ENCODE assay signal across 25 cellular contexts in the genomic region with DNA sequence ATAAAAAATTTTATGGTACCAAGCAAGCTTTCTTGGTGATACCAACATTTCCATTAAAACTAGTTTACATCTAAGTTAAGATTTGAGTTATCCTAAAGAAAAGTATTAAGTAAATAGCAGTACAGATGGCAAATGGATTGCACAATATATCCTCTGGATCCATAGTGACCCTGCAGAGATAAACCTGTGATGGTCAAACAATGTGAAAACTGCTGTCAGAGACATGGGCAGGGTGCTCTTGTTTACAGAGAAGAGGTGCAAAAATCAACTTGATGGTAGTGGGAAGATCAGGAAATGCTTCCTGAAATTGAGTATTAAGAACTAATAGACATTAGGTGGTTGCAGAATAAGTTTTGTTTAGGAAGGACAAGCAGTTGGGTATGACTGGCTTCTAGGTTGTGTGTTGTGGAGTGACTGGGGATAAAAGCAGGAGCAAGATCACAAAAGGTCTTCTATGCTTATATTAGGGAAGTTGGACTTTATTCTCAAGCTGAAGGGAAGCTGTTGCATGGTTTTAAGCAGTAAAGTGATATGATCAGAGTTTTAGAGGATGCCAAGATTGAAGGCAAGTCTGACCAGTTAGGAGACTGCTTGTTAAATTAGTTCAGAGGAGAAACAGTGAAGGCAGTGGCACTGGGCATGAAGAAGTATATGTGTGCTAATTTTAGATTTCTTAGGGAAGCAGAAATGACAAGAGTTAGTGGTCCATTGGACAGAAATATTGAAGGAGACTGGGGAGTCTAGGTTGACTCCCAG. TPM values are rescaled to one million over a fixed set of nuclear protein-coding genes. Genes with fewer than 3 reads are reported as not detected.
A peak's percentile ranks its signal among the peaks of the same experiment; 100 is the strongest.
DNase-seq lines count a peak whose midpoint lies in the region; ATAC-seq, FAIRE-seq and TF ChIP-seq lines count a peak whose summit lies in the region.
"Had no signal": no experiment of that assay in that cellular context is flagged by ENCODE, and none has a peak within 500 bp of the region (broad histone marks: within the 10 kb centered on the region; RNA-seq: fewer than 3 reads in every experiment).

No MANE protein-coding gene starts in this region.

- H3K9me3 ChIP-seq in PC-3 (ENCODE audit: low read length) (no peaks in the 10 kb centered on the region), small intestine (ENCODE audit: control insufficient read depth, low read depth) (no peaks in the 10 kb centered on the region), upper lobe of left lung (no peaks in the 10 kb centered on the region)
- H3K9me3 ChIP-seq: pancreas had no signal

- CTCF ChIA-PET in PC-3 (lab: Charles Lee) = interaction anchor here (0.6 kb wide), 1 partner anchor 58 kb away, joined by 3 read pairs; no protein-coding TSS in a partner anchor

- H3K36me3 ChIP-seq in PC-3 (ENCODE audit: low read depth, low read length) (no peaks in the 10 kb centered on the region), small intestine (ENCODE audit: control insufficient read depth in 2 of 2, insufficient read depth in 2 of 2, low read length in 2 of 2) (no peaks in the 10 kb centered on the region), upper lobe of left lung (no peaks in the 10 kb centered on the region)
- H3K36me3 ChIP-seq: pancreas had no signal

- H3K9me2 ChIP-seq in PC-3 (replicated peaks; ENCODE audit: low read length) = no peaks in the 10 kb centered on the region

- H3K9ac ChIP-seq in PC-3 (ENCODE audit: low read length) = no peak overlapping the region

- H3K4me1 Mint-ChIP-seq in activated naive CD8-positive, alpha-beta T cell (ENCODE audit: low read depth) = peaks cover 40% of the 10 kb centered on the region
- peaks cover 31% of the 10 kb centered on the region for H3K4me1 Mint-ChIP-seq in activated naive CD8-positive, alpha-beta T cell treated with anti-CD3 and anti-CD28 coated beads, Interleukin-2, amount 50 U/mL, for 24 hours

- no peak overlapping the region for H2AFZ ChIP-seq in PC-3 (ENCODE audit: low read length)

- H3K79me2 ChIP-seq in PC-3 (ENCODE audit: low read length) = peaks cover 99% of the 10 kb centered on the region

- H3K27me3 ChIP-seq in PC-3 (ENCODE audit: low read length) (no peaks in the 10 kb centered on the region), small intestine (ENCODE audit: control insufficient read depth in 2 of 2, insufficient read depth in 2 of 2, low read length in 2 of 2) (no peaks in the 10 kb centered on the region), upper lobe of left lung (no peaks in the 10 kb centered on the region)
- H3K27me3 ChIP-seq: cardiac muscle cell, pancreas had no signal

- H3K4me2 ChIP-seq in PC-3 (ENCODE audit: low read length) = no peak overlapping the region

- FAIRE-seq in small intestine (lab: Jason Lieb, UNC) = no peak
- FAIRE-seq: H54, pancreas, RCC 7860 had no signal

- TF ChIP-seq CTCF in PC-3 (conservative IDR thresholded peaks at IDR 0.05; ENCODE audit: low read depth, low read length) (no peak), upper lobe of left lung (IDR thresholded peaks at IDR 0.05) (no peak)

- no peak for TF ChIP-seq EP300 in upper lobe of left lung (IDR thresholded peaks at IDR 0.05)

- no peak overlapping the region for H3K4me3 ChIP-seq in PC-3 (ENCODE audit: low read length)
- H3K4me3 ChIP-seq in small intestine (ENCODE audit: low read depth in 1 of 2, low read length in 2 of 2) = no peak overlapping the region
- H3K4me3 ChIP-seq in upper lobe of left lung = no peak overlapping the region
- H3K4me3 ChIP-seq: cardiac muscle cell, pancreas had no signal

- peaks cover 31% of the 10 kb centered on the region for H4K20me1 ChIP-seq in PC-3 (ENCODE audit: low read length)

- H3K27ac ChIP-seq in PC-3 (ENCODE audit: low read length) (no peak overlapping the region), small intestine (ENCODE audit: low read depth in 1 of 2, low read length in 1 of 2) (no peak overlapping the region), upper lobe of left lung (no peak overlapping the region)
- H3K27ac ChIP-seq: cardiac muscle cell, pancreas had no signal

- ATAC-seq in activated naive CD8-positive, alpha-beta T cell treated with anti-CD3 and anti-CD28 coated beads, Interleukin-2, amount 50 U/mL, for 24 hours = no peak
- ATAC-seq in PC-3 = no peak
- ATAC-seq in left colon = peak; percentile 61
- ATAC-seq in upper lobe of left lung (ENCODE audit: low FRiP score in 2 of 2) = no peak
- ATAC-seq: activated CD8-positive, alpha-beta T cell treated with anti-CD3 and anti-CD28 coated beads, Interleukin-2, amount 10 ng/mL, durations not matched to agents 7 days and 5 days; pancreas; sciatic nerve had no signal

- peak overlapping the region; percentile 17 for H3K4me3 Mint-ChIP-seq in activated naive CD8-positive, alpha-beta T cell
- H3K4me3 Mint-ChIP-seq in activated naive CD8-positive, alpha-beta T cell treated with anti-CD3 and anti-CD28 coated beads, Interleukin-2, amount 50 U/mL, for 24 hours = no peak overlapping the region
- H3K4me3 Mint-ChIP-seq: activated CD8-positive, alpha-beta T cell treated with anti-CD3 and anti-CD28 coated beads, Interleukin-2, amount 10 ng/mL, durations not matched to agents 7 days and 5 days; nephron; T-helper 1 cell treated with Interleukin-12 subunit alpha and Interleukin-12 subunit beta and Interleukin-4 antibody, amounts not matched to agents 30 μg/mL and 1 μg/mL, for 36 hours had no signal

- intact Hi-C loops in PC-3 (cut with micrococcal nuclease) = no loop called here
- intact Hi-C loops in left colon (cut with DNase I, micrococcal nuclease) = no loop called here

- no peak for TF ChIP-seq POLR2A in upper lobe of left lung (IDR thresholded peaks at IDR 0.05)

- H3F3A ChIP-seq in PC-3 (ENCODE audit: low read length, unreplicated experiment) = no peaks in the 10 kb centered on the region

- H3K4me1 ChIP-seq in PC-3 (ENCODE audit: insufficient read depth, low read length) (peaks cover 12% of the 10 kb centered on the region), small intestine (ENCODE audit: control insufficient read depth in 2 of 2, insufficient read depth in 1 of 2, low read depth in 1 of 2, low read length in 1 of 2) (peaks cover 6% of the 10 kb centered on the region in 2 donors), upper lobe of left lung (peaks cover 3 to 18% (median 8%) of the 10 kb centered on the region in 4 donors)

- H3K9me3 Mint-ChIP-seq in activated naive CD8-positive, alpha-beta T cell (ENCODE audit: low read depth) = peaks cover 8% of the 10 kb centered on the region
- H3K9me3 Mint-ChIP-seq in activated naive CD8-positive, alpha-beta T cell treated with anti-CD3 and anti-CD28 coated beads, Interleukin-2, amount 50 U/mL, for 24 hours = no peaks in the 10 kb centered on the region
- H3K9me3 Mint-ChIP-seq: T-helper 1 cell treated with Interleukin-12 subunit alpha and Interleukin-12 subunit beta and Interleukin-4 antibody, amounts not matched to agents 30 μg/mL and 1 μg/mL, for 36 hours had no signal

- H3K27me3 Mint-ChIP-seq in activated naive CD8-positive, alpha-beta T cell = no peaks in the 10 kb centered on the region
- no peaks in the 10 kb centered on the region for H3K27me3 Mint-ChIP-seq in activated naive CD8-positive, alpha-beta T cell treated with anti-CD3 and anti-CD28 coated beads, Interleukin-2, amount 50 U/mL, for 24 hours

- POLR2A ChIA-PET in PC-3 (lab: Charles Lee; ENCODE audit: unreplicated experiment) = interaction anchor here (0.7 kb wide), 1 partner anchor 57 kb away, joined by 7 read pairs; no protein-coding TSS in a partner anchor

- no peak for DNase-seq in activated naive CD8-positive, alpha-beta T cell treated with anti-CD3 and anti-CD28 coated beads, Interleukin-2, amount 50 U/mL, for 24 hours
- DNase-seq in PC-3 (no peak), left colon (no peak), small intestine (peak; percentile 8), upper lobe of left lung (no peak), NCI-H345 (lab: John Stamatoyannopoulos, UW) (no peak), NCI-H510A treated with DMSO at 0.1 percent for 48 hours (lab: John Stamatoyannopoulos, UW) (no peak)
- DNase-seq: activated CD4-positive, CD25-positive, alpha-beta regulatory T cell; activated CD8-positive, alpha-beta T cell treated with anti-CD3 and anti-CD28 coated beads, Interleukin-2, amount 10 ng/mL, durations not matched to agents 7 days and 5 days; activated naive CD4-positive, alpha-beta T cell treated with Interleukin-2 at 50 U/mL for 16 hours; activated T-cell treated with anti-CD3 and anti-CD28 coated beads, Interleukin-2, amount 50 U/mL, for 1 hour; C1 segment of cervical spinal cord; dermis blood vessel endothelial cell; NCI-H1092 treated with DMSO at 0.1 percent for 48 hours; NCI-H1930; NK-92 treated with Interleukin-12 subunit alpha and Interleukin-12 subunit beta, amount 100 ng/mL, for 24 hours; pancreas; substantia nigra had no signal

- H3K36me3 Mint-ChIP-seq in activated naive CD8-positive, alpha-beta T cell = peaks cover 6% of the 10 kb centered on the region
- peaks cover 5% of the 10 kb centered on the region for H3K36me3 Mint-ChIP-seq in activated naive CD8-positive, alpha-beta T cell treated with anti-CD3 and anti-CD28 coated beads, Interleukin-2, amount 50 U/mL, for 24 hours (ENCODE audit: low read depth)

- BruUV-seq in PC-3 (replicated peaks; lab: Mats Ljungman, UMichigan) = TSS peak; percentile 0

- H3K27ac Mint-ChIP-seq in activated naive CD8-positive, alpha-beta T cell = no peak overlapping the region
- H3K27ac Mint-ChIP-seq in activated naive CD8-positive, alpha-beta T cell treated with anti-CD3 and anti-CD28 coated beads, Interleukin-2, amount 50 U/mL, for 24 hours = no peak overlapping the region
- H3K27ac Mint-ChIP-seq: activated CD8-positive, alpha-beta T cell treated with anti-CD3 and anti-CD28 coated beads, Interleukin-2, amount 10 ng/mL, durations not matched to agents 7 days and 5 days; nephron; T-helper 1 cell treated with Interleukin-12 subunit alpha and Interleukin-12 subunit beta and Interleukin-4 antibody, amounts not matched to agents 30 μg/mL and 1 μg/mL, for 36 hours had no signal

RNA-seq across cellular contexts. Expression of a gene that starts 10.0 kb away (rescaled TPM):
- 121 and 140 TPM in 2 replicates for total RNA-seq in PC-3 (2014; rRNA removed)
- total RNA-seq in left colon = 100 to 1,000 TPM in 1 of 2 donors, 10 to 100 TPM in 1; 99.8 to 106 TPM
- polyA plus RNA-seq in small intestine = 10 to 100 TPM; 18.6 to 32.0 (median 25.9) TPM
- total RNA-seq in upper lobe of left lung = 100 to 1,000 TPM in 2 of 6 donors, 10 to 100 TPM in 4; 69.9 to 395 (median 88.2) TPM

RNA-seq across cellular contexts. Expression of a gene that starts 10.2 kb away (rescaled TPM):
- total RNA-seq in PC-3 (2014; rRNA removed) = 17.1 and 20.1 TPM in 2 replicates
- total RNA-seq in left colon = 10 to 100 TPM; 18.3 to 25.1 TPM
- polyA plus RNA-seq in small intestine = 10 to 100 TPM; 10.5 to 27.3 (median 21.5) TPM
- total RNA-seq in upper lobe of left lung = 10 to 100 TPM in 4 of 6 donors, 1 to 10 TPM in 2; 3.1 to 33.1 (median 12.6) TPM
